ENCODE assay signal across 1 cellular context in genomic region chr1:25443030-25443699, GRCh38.
TF ChIP-seq lines count a peak whose summit lies in the region.

No MANE protein-coding gene starts in this region.

TF ChIP-seq in GM12878, 131 proteins besides CTCF, POLR2A, EP300 and RAD21:
- TF ChIP-seq ATF3 (IDR thresholded peaks at IDR 0.05; ENCODE audit: borderline replicate concordance, extremely low read depth, low read depth, low read length) (no peak), NKRF (conservative IDR thresholded peaks at IDR 0.05) (no peak), ZSCAN29 (IDR thresholded peaks at IDR 0.05) (no peak), E2F8 (IDR thresholded peaks at IDR 0.05; ENCODE audit: low read depth, partially characterized antibody) (no peak), RCOR1 (conservative IDR thresholded peaks at IDR 0.05; ENCODE audit: low read depth, low read length) (no peak), ELK1 (IDR thresholded peaks at IDR 0.05; ENCODE audit: low read depth, low read length) (no peak), ZNF274 (IDR thresholded peaks at IDR 0.05; ENCODE audit: insufficient read depth, insufficient read length) (no peak), TCF7 (IDR thresholded peaks at IDR 0.05; ENCODE audit: borderline replicate concordance) (no peak), IKZF1 (conservative IDR thresholded peaks at IDR 0.05) (no peak), SMAD1 (IDR thresholded peaks at IDR 0.05; ENCODE audit: low read depth, partially characterized antibody) (no peak), RELB (IDR thresholded peaks at IDR 0.05; ENCODE audit: low read depth) (no peak), CUX1 (IDR thresholded peaks at IDR 0.05; ENCODE audit: insufficient replicate concordance, low read depth, low read length) (no peak), TAF1 (IDR thresholded peaks at IDR 0.05; ENCODE audit: borderline replicate concordance, low read depth, low read length) (no peak), JUNB (IDR thresholded peaks at IDR 0.05) (no peak), NR2C2 (IDR thresholded peaks at IDR 0.05; ENCODE audit: borderline replicate concordance, control insufficient read depth, insufficient read length, low read depth) (no peak), PKNOX1 (IDR thresholded peaks at IDR 0.05) (no peak), RAD51 (IDR thresholded peaks at IDR 0.05) (no peak), MTA3 (IDR thresholded peaks at IDR 0.05; ENCODE audit: borderline replicate concordance, low read length) (no peak)
